12 cellular contexts compared by ENCODE assay signal in the genomic region with DNA sequence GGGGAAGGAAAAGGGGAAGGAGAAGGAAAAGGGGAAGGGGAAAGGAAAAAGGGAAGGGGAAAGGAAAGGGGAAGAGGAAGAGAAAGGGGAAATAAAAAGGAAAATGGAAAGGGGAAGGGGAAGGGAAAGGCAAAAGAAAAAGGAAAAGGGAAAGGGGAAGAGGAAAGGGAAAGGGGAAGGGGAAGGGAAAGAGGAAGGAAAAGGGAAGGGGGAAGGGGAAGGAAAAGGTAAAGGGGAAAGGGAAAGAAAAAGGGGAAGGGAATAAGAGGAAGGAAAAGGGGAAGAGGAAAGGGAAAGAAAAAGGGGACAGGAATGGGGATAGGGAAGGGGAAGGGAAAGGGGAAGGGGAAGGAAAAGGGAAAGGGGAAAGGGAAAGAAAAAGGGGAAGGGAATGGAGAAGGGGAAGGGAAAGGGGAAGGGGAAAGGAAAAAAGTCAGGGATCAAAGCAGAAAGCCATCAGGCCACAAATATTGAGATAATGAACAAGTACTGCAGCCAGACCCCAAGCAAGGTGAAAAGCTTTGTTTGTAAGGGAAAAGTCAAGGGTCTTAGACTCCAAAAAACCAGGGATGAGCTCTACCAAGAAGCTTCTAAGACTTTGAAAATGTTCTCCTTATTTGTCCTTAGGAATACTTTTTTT. TPM values are rescaled to one million over a fixed set of nuclear protein-coding genes. Genes with fewer than 3 reads are reported as not detected.
DNase-seq lines count a peak whose midpoint lies in the region; ATAC-seq and TF ChIP-seq lines count a peak whose summit lies in the region.
"Had no signal": no experiment of that assay in that cellular context is flagged by ENCODE, and none has a peak within 500 bp of the region (broad histone marks: within the 10 kb centered on the region; RNA-seq: fewer than 3 reads in every experiment).

No MANE protein-coding gene starts in this region.

- H3K4me2 ChIP-seq in H9 (ENCODE audit: insufficient read depth, insufficient read length, low read length) (no peak overlapping the region), mesenchymal stem cell (ENCODE audit: low read length, poor library complexity, severe bottlenecking) (no peak overlapping the region), SK-N-SH (no peak overlapping the region)

- no peak overlapping the region for H3K27ac ChIP-seq in H9 (ENCODE audit: insufficient read length, low read depth, low read length)
- peak overlapping the region; percentile 15 for H3K27ac ChIP-seq in adipose tissue (ENCODE audit: low read depth, low read length)
- no peak overlapping the region for H3K27ac ChIP-seq in mesenchymal stem cell (ENCODE audit: low read length, poor library complexity, severe bottlenecking)
- peak overlapping the region; percentile 49 for H3K27ac ChIP-seq in subcutaneous abdominal adipose tissue (ENCODE audit: low read depth, low read length)
- no peak overlapping the region for H3K27ac ChIP-seq in SK-N-SH (ENCODE audit: low read depth in 2 of 2, low read length in 1 of 2)

- TF ChIP-seq CTCF in H9 (conservative IDR thresholded peaks at IDR 0.05) (no peak), SK-N-SH (IDR thresholded peaks at IDR 0.05) (no peak)

- H3K27me3 Mint-ChIP-seq in H9 (ENCODE audit: low read depth): no peaks in the 10 kb centered on the region

- H3K23ac ChIP-seq in H9 (ENCODE audit: insufficient read length, low read depth, low read length) (no peak overlapping the region), mesenchymal stem cell (ENCODE audit: low read length in 2 of 2) (no peak overlapping the region)

- peak overlapping the region; percentile 92 to 95 (median 95); a peak in 3 of 7 replicates for H3K27ac Mint-ChIP-seq in H9

- no peak overlapping the region for H2AK5ac ChIP-seq in H9 (ENCODE audit: insufficient read length, low read length)
- no peak overlapping the region for H2AK5ac ChIP-seq in mesenchymal stem cell (ENCODE audit: low read length, severe bottlenecking)

- no peak for ATAC-seq in HG03045 (IDR thresholded peaks at IDR 0.05; ENCODE audit: unreplicated experiment)
- no peak for ATAC-seq in HG03196 (IDR thresholded peaks at IDR 0.05; ENCODE audit: unreplicated experiment)

- no peaks in the 10 kb centered on the region for H3K9me3 Mint-ChIP-seq in H9
- H3K9me3 Mint-ChIP-seq: nephron had no signal

- H3K79me1 ChIP-seq in H9 (ENCODE audit: insufficient read depth, low read depth, low read length, poor library complexity, severe bottlenecking): peaks cover 3% of the 10 kb centered on the region
- H3K79me1 ChIP-seq in mesenchymal stem cell (replicated peaks; ENCODE audit: low read length, poor library complexity, severe bottlenecking): peaks cover 13% of the 10 kb centered on the region

- H3K9me3 ChIP-seq in H9 (ENCODE audit: control insufficient read depth, low read depth, low read length) (no peaks in the 10 kb centered on the region), mesenchymal stem cell (ENCODE audit: control insufficient read depth, low read length) (no peaks in the 10 kb centered on the region), subcutaneous abdominal adipose tissue (ENCODE audit: control insufficient read depth in 5 of 5, low read length in 5 of 5) (no peaks in the 10 kb centered on the region), SK-N-SH (no peaks in the 10 kb centered on the region)
- H3K9me3 ChIP-seq: ascending aorta had no signal

- H3K14ac ChIP-seq in H9 (ENCODE audit: insufficient read depth, low read length) (no peak overlapping the region), mesenchymal stem cell (ENCODE audit: low read length in 2 of 2) (no peak overlapping the region)

- no peak overlapping the region for H4K8ac ChIP-seq in H9 (replicated peaks; ENCODE audit: insufficient read length, low read depth, low read length)
- H4K8ac ChIP-seq in mesenchymal stem cell (ENCODE audit: low read length): no peak overlapping the region

- H2BK20ac ChIP-seq in H9 (ENCODE audit: low read depth, low read length, poor library complexity, severe bottlenecking): no peak overlapping the region

- DNase-seq in H9 (no peak), mesenchymal stem cell (no peak), SK-N-SH (no peak)
- DNase-seq: DMS53, NCI-H510A treated with DMSO at 0.1 percent for 48 hours, T1000 had no signal

- H3K79me2 ChIP-seq in H9 (ENCODE audit: insufficient read depth, low read length) (peaks cover 5% of the 10 kb centered on the region; the same call in 1 of the 2 replicates), SK-N-SH (ENCODE audit: insufficient read depth) (peaks cover 90% of the 10 kb centered on the region)

- H2BK12ac ChIP-seq in H9 (ENCODE audit: insufficient read length, low read depth, low read length) (no peak overlapping the region), mesenchymal stem cell (ENCODE audit: low read length in 2 of 2) (no peak overlapping the region)

- H4K20me1 ChIP-seq in H9 (ENCODE audit: control insufficient read depth, insufficient read depth, insufficient read length) (no peaks in the 10 kb centered on the region), SK-N-SH (ENCODE audit: insufficient read depth) (peaks cover 31% of the 10 kb centered on the region)

- H3K27me3 ChIP-seq in H9 (ENCODE audit: insufficient read depth, low read length) (no peaks in the 10 kb centered on the region), mesenchymal stem cell (ENCODE audit: control insufficient read depth in 1 of 2, insufficient read depth in 1 of 2, low read length in 2 of 2) (no peaks in the 10 kb centered on the region), subcutaneous abdominal adipose tissue (ENCODE audit: control insufficient read depth in 5 of 5, insufficient read depth in 4 of 5, low read length in 5 of 5) (no peaks in the 10 kb centered on the region), SK-N-SH (ENCODE audit: insufficient read depth) (no peaks in the 10 kb centered on the region)
- H3K27me3 ChIP-seq: ascending aorta had no signal

- no peak overlapping the region for H2BK5ac ChIP-seq in H9 (ENCODE audit: insufficient read length, low read length)
- H2BK5ac ChIP-seq in mesenchymal stem cell (ENCODE audit: low read depth, low read length, poor library complexity, severe bottlenecking): no peak overlapping the region

- H3K36me3 ChIP-seq in mesenchymal stem cell (ENCODE audit: control insufficient read depth in 1 of 2, insufficient read depth in 2 of 2, low read depth in 1 of 2, low read length in 2 of 2) (peaks cover 0 to 11% of the 10 kb centered on the region in 2 experiments), subcutaneous abdominal adipose tissue (ENCODE audit: control insufficient read depth in 5 of 5, insufficient read depth in 5 of 5, low read length in 5 of 5) (peaks cover 0 to 11% (median 9%) of the 10 kb centered on the region in 5 donors), SK-N-SH (replicated peaks in 1 of 2; ENCODE audit: control insufficient read depth in 1 of 2, insufficient read depth in 2 of 2, low read length in 1 of 2) (peaks cover 16 to 28% of the 10 kb centered on the region in 2 experiments)

- no peaks in the 10 kb centered on the region for H3K9me2 ChIP-seq in SK-N-SH

- H3T11ph ChIP-seq in H9 (ENCODE audit: low read length): no peak overlapping the region

- H2BK15ac ChIP-seq in H9 (ENCODE audit: low read depth, low read length) (no peak overlapping the region), mesenchymal stem cell (ENCODE audit: low read depth, poor library complexity, severe bottlenecking) (no peak overlapping the region)

- H3K36me3 Mint-ChIP-seq in H9 (ENCODE audit: insufficient read depth in 1 of 3, low read depth in 3 of 3): peaks cover 1 to 12% (median 11%) of the 10 kb centered on the region in 3 experiments; a peak in 5 of 7 replicates

- POLR2A ChIA-PET in SK-N-SH (lab: Yijun Ruan, JAX): no interaction called here

- no peaks in the 10 kb centered on the region for H3K23me2 ChIP-seq in H9 (ENCODE audit: insufficient read length, low read depth, low read length, poor library complexity, severe bottlenecking)

- H3K4me3 ChIP-seq in mesenchymal stem cell (ENCODE audit: insufficient read depth in 1 of 2, low read depth in 1 of 2, low read length in 2 of 2) (no peak overlapping the region), subcutaneous abdominal adipose tissue (ENCODE audit: low read depth in 1 of 5, low read length in 5 of 5) (no peak overlapping the region), SK-N-SH (ENCODE audit: low read depth in 2 of 2, low read length in 1 of 2) (no peak overlapping the region)
- H3K4me3 ChIP-seq: ascending aorta had no signal

- H2AFZ ChIP-seq in H9 (ENCODE audit: low read length): no peak overlapping the region
- no peak overlapping the region for H2AFZ ChIP-seq in mesenchymal stem cell (ENCODE audit: low read depth, low read length)
- no peak overlapping the region for H2AFZ ChIP-seq in SK-N-SH (ENCODE audit: low read depth)

- H4K91ac ChIP-seq in H9 (ENCODE audit: insufficient read length, low read depth, low read length) (no peak overlapping the region), mesenchymal stem cell (ENCODE audit: low read length) (no peak overlapping the region)

- H3F3A ChIP-seq in SK-N-SH (replicated peaks; ENCODE audit: insufficient read depth): peaks cover 11% of the 10 kb centered on the region

- CTCF ChIA-PET in SK-N-SH (lab: Yijun Ruan, JAX): interaction anchor here (1.7 kb wide), 1 partner anchor 15 kb away, joined by 5 read pairs; no protein-coding TSS in a partner anchor

- peaks cover 2% of the 10 kb centered on the region; the same call in 1 of the 2 replicates for H3K4me1 ChIP-seq in H9 (ENCODE audit: insufficient read depth, low read length)
- peaks cover 3% of the 10 kb centered on the region for H3K4me1 ChIP-seq in mesenchymal stem cell (ENCODE audit: control insufficient read depth, insufficient read depth, low read depth, low read length)
- H3K4me1 ChIP-seq in subcutaneous abdominal adipose tissue (ENCODE audit: control insufficient read depth in 5 of 5, insufficient read depth in 5 of 5, low read length in 5 of 5): peaks cover 0 to 32% (median 25%) of the 10 kb centered on the region in 5 donors
- peaks cover 3 to 30% of the 10 kb centered on the region in 2 experiments; a peak in 3 of 4 replicates for H3K4me1 ChIP-seq in SK-N-SH (ENCODE audit: control insufficient read depth in 1 of 2, insufficient read depth in 2 of 2, low read depth in 1 of 2, low read length in 1 of 2)

- peaks cover 57 to 69% of the 10 kb centered on the region in 2 experiments for H3K4me1 Mint-ChIP-seq in H9

- TF ChIP-seq RAD21 in SK-N-SH (IDR thresholded peaks at IDR 0.05; ENCODE audit: low read length): no peak

- H3K18ac ChIP-seq in H9 (ENCODE audit: insufficient read length, low read depth, low read length) (no peak overlapping the region), mesenchymal stem cell (ENCODE audit: low read depth in 1 of 2, low read length in 2 of 2) (no peak overlapping the region)

- no peak overlapping the region for H3K56ac ChIP-seq in H9 (ENCODE audit: insufficient read length, low read depth, low read length)

- H3K4ac ChIP-seq in H9 (ENCODE audit: low read depth, low read length): no peak overlapping the region
- H3K4ac ChIP-seq in mesenchymal stem cell (ENCODE audit: low read depth in 1 of 2, low read length in 2 of 2): no peak overlapping the region

- no peak overlapping the region for H4K5ac ChIP-seq in H9 (ENCODE audit: insufficient read length, low read depth, low read length)

- H2BK120ac ChIP-seq in H9 (ENCODE audit: low read depth, low read length, poor library complexity, severe bottlenecking) (no peak overlapping the region), mesenchymal stem cell (ENCODE audit: low read depth, low read length) (no peak overlapping the region)

- no peak overlapping the region for H3K4me3 Mint-ChIP-seq in H9
- H3K4me3 Mint-ChIP-seq: nephron had no signal

- no peak for TF ChIP-seq EP300 in SK-N-SH (IDR thresholded peaks at IDR 0.05; ENCODE audit: borderline replicate concordance in 1 of 2, low read depth in 1 of 2, low read length in 1 of 2)

- H3K9ac ChIP-seq in H9 (ENCODE audit: extremely low read depth, insufficient read length, low read length): no peak overlapping the region
- H3K9ac ChIP-seq in mesenchymal stem cell (ENCODE audit: low read length): peak overlapping the region; percentile 71
- H3K9ac ChIP-seq in subcutaneous abdominal adipose tissue (ENCODE audit: low read length in 5 of 5): peak overlapping the region in 2 of 5 donors; percentile 41 to 53
- H3K9ac ChIP-seq in SK-N-SH: no peak overlapping the region

RNA-seq across cellular contexts. Expression of gene DICER1, which starts 20.0 kb away (rescaled TPM):
- total RNA-seq in H9 (2021): 57.0 and 59.4 TPM in 2 replicates
- 10 to 100 TPM in 2 of 3 donors, 1 to 10 TPM in 1; 7.0 to 14.1 (median 10.5) TPM for polyA plus RNA-seq in adipose tissue
- polyA plus RNA-seq in mesenchymal stem cell (2013, experiment 1 of 2): 68.9 TPM
- 65.7 TPM for polyA plus RNA-seq in mesenchymal stem cell (2013, experiment 2 of 2)
- polyA plus RNA-seq in SK-N-SH (2012; rRNA removed): 4.7 and 6.4 TPM in 2 replicates
- polyA plus RNA-seq in SK-N-SH (2012; cell fraction: cytosol; rRNA removed): 4.2 and 4.7 TPM in 2 replicates
- 12.0 and 23.7 TPM in 2 replicates for polyA plus RNA-seq in SK-N-SH (2012; cell fraction: nucleus; rRNA removed)

Comparison
In these comparisons a context has a peak if more than half of its experiments do, and no peak if none do; other contexts are left out.
1. H3K27ac ChIP-seq: peak in adipose tissue (single experiment) and subcutaneous abdominal adipose tissue (single experiment); none in H9 (single experiment), mesenchymal stem cell (single experiment) and SK-N-SH (0 of 2).